In the genomic region with DNA sequence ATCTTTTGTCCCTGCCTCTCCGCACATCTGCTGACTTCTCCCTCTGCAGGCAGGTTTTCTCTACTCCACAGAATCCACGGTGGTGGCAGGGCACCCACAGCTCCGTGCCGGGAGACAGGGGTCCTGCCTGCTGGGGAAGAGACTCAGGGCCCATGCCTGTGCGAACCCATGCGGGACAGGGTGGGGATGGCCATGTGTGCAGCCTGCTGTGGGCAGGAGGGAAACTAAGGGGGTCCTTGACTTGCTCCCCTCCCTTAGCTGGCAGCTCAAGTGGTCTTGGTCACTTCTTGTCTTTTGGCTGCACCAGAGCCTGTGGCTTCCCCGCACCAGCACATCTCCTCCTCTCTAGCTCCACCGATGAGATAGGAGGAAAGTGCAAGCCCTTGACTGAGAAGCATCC, we compare ENCODE assay signal across 26 cellular contexts.
"Had no signal": no experiment of that assay in that cellular context is flagged by ENCODE, and none has a peak within 500 bp of the region (broad histone marks: within the 10 kb centered on the region; RNA-seq: fewer than 3 reads in every experiment).

No MANE protein-coding gene starts in this region.

- H3K9me3 Mint-ChIP-seq: activated CD4-positive, alpha-beta memory T cell treated with anti-CD3 and anti-CD28 coated beads for 36 hours; activated CD4-positive, alpha-beta T cell treated with anti-CD3 and anti-CD28 coated beads, Interleukin-2, amount 10 ng/mL, durations not matched to agents 24 days and 14 days; activated naive CD4-positive, alpha-beta T cell treated with anti-CD3 and anti-CD28 coated beads, Interleukin-2, amount 50 U/mL, for 24 hours; activated T-helper 17 cell treated with anti-CD3 and anti-CD28 coated beads, Interleukin-2, amount 50 U/mL, for 72 hours; natural killer cell treated with Interleukin-12 subunit alpha and Interleukin-12 subunit beta and Interleukin-15 and Interleukin-18, amount 100 ng/mL, for 72 hours had no signal

- ATAC-seq: activated T-helper 17 cell treated with anti-CD3 and anti-CD28 coated beads, Interleukin-2, amount 50 U/mL, for 72 hours; left ventricle myocardium superior; mucosa of descending colon; stimulated activated naive CD8-positive, alpha-beta T cell treated with anti-CD3 and anti-CD28 coated beads, Interleukin-15, Interleukin-2, amounts not matched to agents 100 U/mL and 50 U/mL, for 24 hours had no signal

- H3K27me3 ChIP-seq: breast epithelium, esophagus squamous epithelium, ovary, right lobe of liver, upper lobe of left lung, vagina had no signal

- H3K27me3 Mint-ChIP-seq: activated CD4-positive, alpha-beta memory T cell treated with anti-CD3 and anti-CD28 coated beads for 36 hours; activated CD4-positive, alpha-beta T cell treated with anti-CD3 and anti-CD28 coated beads, Interleukin-2, amount 10 ng/mL, durations not matched to agents 24 days and 14 days; activated naive CD4-positive, alpha-beta T cell treated with anti-CD3 and anti-CD28 coated beads, Interleukin-2, amount 50 U/mL, for 24 hours; activated T-helper 17 cell treated with anti-CD3 and anti-CD28 coated beads, Interleukin-2, amount 50 U/mL, for 72 hours; natural killer cell treated with Interleukin-12 subunit alpha and Interleukin-12 subunit beta and Interleukin-15 and Interleukin-18, amount 100 ng/mL, for 72 hours; progenitor cell of endocrine pancreas had no signal

- H3K9me3 ChIP-seq: breast epithelium, esophagus squamous epithelium, mucosa of descending colon, ovary, right lobe of liver, upper lobe of left lung, vagina had no signal

- H3K4me1 Mint-ChIP-seq: activated naive CD4-positive, alpha-beta T cell treated with anti-CD3 and anti-CD28 coated beads, Interleukin-2, amount 50 U/mL, for 24 hours; activated T-helper 17 cell treated with anti-CD3 and anti-CD28 coated beads, Interleukin-2, amount 50 U/mL, for 72 hours had no signal

- H3K4me1 ChIP-seq: breast epithelium, esophagus squamous epithelium, right lobe of liver, upper lobe of left lung, vagina had no signal

- H3K4me3 ChIP-seq: breast epithelium, esophagus squamous epithelium, mucosa of descending colon, ovary, right lobe of liver, upper lobe of left lung, vagina had no signal

- DNase-seq: activated CD4-positive, alpha-beta memory T cell treated with anti-CD3 and anti-CD28 coated beads for 36 hours; activated CD4-positive, alpha-beta T cell treated with anti-CD3 and anti-CD28 coated beads, Interleukin-2, amount 10 ng/mL, durations not matched to agents 24 days and 14 days; activated CD4-positive, CD25-positive, alpha-beta regulatory T cell treated with anti-CD3 and anti-CD28 coated beads, Interleukin-2, amount 50 U/mL, for 72 hours; activated CD8-positive, alpha-beta memory T cell treated with anti-CD3 and anti-CD28 coated beads, Interleukin-2, amount 50 U/mL, for 4 hours; activated gamma-delta T cell treated with Interleukin-2 at 50 U/mL for 16 hours; activated T-cell treated with anti-CD3 and anti-CD28 coated beads, Interleukin-2, amount 50 U/mL, for 1 hour; central memory CD4-positive, alpha-beta T cell; esophagus squamous epithelium; foreskin melanocyte; left ventricle myocardium superior; mucosa of descending colon; ovary; right lobe of liver; stimulated activated CD4-positive, alpha-beta T cell treated with anti-CD3 and anti-CD28 coated beads, Interleukin-2, amount 100 ng/mL, for 48 hours; stimulated activated naive CD8-positive, alpha-beta T cell treated with anti-CD3 and anti-CD28 coated beads, Interleukin-15, Interleukin-2, amounts not matched to agents 100 U/mL and 50 U/mL, for 24 hours; T-helper 2 cell had no signal

- H3K27ac ChIP-seq: breast epithelium, epithelial cell of prostate, esophagus squamous epithelium, ovary, right lobe of liver, upper lobe of left lung, vagina had no signal

- FAIRE-seq: endometrium, islet of Langerhans had no signal

- H3K36me3 Mint-ChIP-seq: natural killer cell treated with Interleukin-12 subunit alpha and Interleukin-12 subunit beta and Interleukin-15 and Interleukin-18, amount 100 ng/mL, for 72 hours had no signal

- H3K27ac Mint-ChIP-seq: activated CD4-positive, alpha-beta memory T cell treated with anti-CD3 and anti-CD28 coated beads for 36 hours; activated CD4-positive, alpha-beta T cell treated with anti-CD3 and anti-CD28 coated beads, Interleukin-2, amount 10 ng/mL, durations not matched to agents 24 days and 14 days; activated naive CD4-positive, alpha-beta T cell treated with anti-CD3 and anti-CD28 coated beads, Interleukin-2, amount 50 U/mL, for 24 hours; activated T-helper 17 cell treated with anti-CD3 and anti-CD28 coated beads, Interleukin-2, amount 50 U/mL, for 72 hours; progenitor cell of endocrine pancreas had no signal

- H3K4me3 Mint-ChIP-seq: activated CD4-positive, alpha-beta memory T cell treated with anti-CD3 and anti-CD28 coated beads for 36 hours; activated CD4-positive, alpha-beta T cell treated with anti-CD3 and anti-CD28 coated beads, Interleukin-2, amount 10 ng/mL, durations not matched to agents 24 days and 14 days; activated naive CD4-positive, alpha-beta T cell treated with anti-CD3 and anti-CD28 coated beads, Interleukin-2, amount 50 U/mL, for 24 hours; activated T-helper 17 cell treated with anti-CD3 and anti-CD28 coated beads, Interleukin-2, amount 50 U/mL, for 72 hours; natural killer cell treated with Interleukin-12 subunit alpha and Interleukin-12 subunit beta and Interleukin-15 and Interleukin-18, amount 100 ng/mL, for 72 hours had no signal
